29 cellular contexts compared by ENCODE assay signal in the genomic region with DNA sequence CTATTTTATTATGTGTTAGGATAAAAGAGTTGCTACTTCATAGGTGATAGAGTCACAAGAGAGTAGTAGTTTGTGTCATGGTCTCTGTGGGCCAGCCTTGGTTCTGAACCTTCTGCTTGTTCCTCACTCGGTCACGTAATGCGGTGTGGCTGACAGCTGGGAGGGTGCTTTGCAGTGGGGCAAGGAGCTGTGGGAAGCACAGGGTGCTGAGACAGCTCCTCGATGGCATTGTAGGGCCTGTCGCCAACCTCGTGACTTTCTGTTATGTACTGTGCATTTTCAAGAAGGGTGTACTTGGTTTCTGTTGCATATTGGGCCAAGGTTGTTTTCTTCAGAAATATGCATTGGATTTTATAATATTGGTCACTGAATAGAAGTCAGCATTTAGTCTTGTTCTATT.
"Had no signal": no experiment of that assay in that cellular context is flagged by ENCODE, and none has a peak within 500 bp of the region (broad histone marks: within the 10 kb centered on the region; RNA-seq: fewer than 3 reads in every experiment).

No MANE protein-coding gene starts in this region.

- DNase-seq: naive B cell; naive thymus-derived CD8-positive, alpha-beta T cell; nephron progenitor cell; occipital lobe; ovary; posterior cingulate gyrus; psoas muscle; right cardiac atrium; right lobe of liver; sigmoid colon; spleen; stimulated activated CD4-positive, alpha-beta T cell treated with anti-CD3 and anti-CD28 coated beads, Interleukin-12 subunit alpha, Interleukin-12 subunit beta, amount 100 ng/mL, for 4 hours; stimulated activated CD4-positive, alpha-beta T cell treated with anti-CD3 and anti-CD28 coated beads, Interleukin-1b, Interleukin-23, amount 100 ng/mL, for 48 hours; stimulated activated CD4-positive, alpha-beta T cell treated with anti-CD3 and anti-CD28 coated beads, Interleukin-4, amount 100 ng/mL, for 1 hour; stimulated activated naive B cell treated with anti-CD40 and anti-IgM and Interleukin-4, amounts not matched to agents 10 μg/mL and 1 μg/mL and 100 μg/mL, for 72 hours; stimulated activated naive CD4-positive, alpha-beta T cell treated with Interleukin-2 at 50 U/mL for 16 hours; stomach; tibial artery; transverse colon; upper lobe of left lung; uterus had no signal

- H3K27ac Mint-ChIP-seq: naive B cell; naive thymus-derived CD8-positive, alpha-beta T cell; natural killer cell treated with Interleukin-12 subunit alpha and Interleukin-12 subunit beta and Interleukin-15 and Interleukin-18, amount 100 ng/mL, for 72 hours; nephron progenitor cell; progenitor cell of endocrine pancreas; stimulated activated effector memory CD8-positive, alpha-beta T cell treated with anti-CD3 and anti-CD28 coated beads, Interleukin-12 subunit alpha, Interleukin-12 subunit beta, amount 100 ng/mL, for 72 hours; stimulated activated naive B cell treated with anti-CD40 and anti-IgM and Interleukin-4, amounts not matched to agents 10 μg/mL and 1 μg/mL and 100 μg/mL, for 72 hours; stimulated activated naive CD8-positive, alpha-beta T cell treated with anti-CD3 and anti-CD28 coated beads, Interleukin-15, Interleukin-2, amounts not matched to agents 100 ng/mL and 50 ng/mL, for 24 hours had no signal

- H3K27me3 ChIP-seq: ovary, right lobe of liver, sigmoid colon, spleen, stomach, tibial artery, transverse colon, upper lobe of left lung, uterus had no signal

- H3K4me3 Mint-ChIP-seq: naive B cell; naive thymus-derived CD8-positive, alpha-beta T cell; natural killer cell treated with Interleukin-12 subunit alpha and Interleukin-12 subunit beta and Interleukin-15 and Interleukin-18, amount 100 ng/mL, for 72 hours; nephron progenitor cell; neural crest cell; stimulated activated effector memory CD8-positive, alpha-beta T cell treated with anti-CD3 and anti-CD28 coated beads, Interleukin-12 subunit alpha, Interleukin-12 subunit beta, amount 100 ng/mL, for 72 hours; stimulated activated naive B cell treated with anti-CD40 and anti-IgM and Interleukin-4, amounts not matched to agents 10 μg/mL and 1 μg/mL and 100 μg/mL, for 72 hours; stimulated activated naive CD8-positive, alpha-beta T cell treated with anti-CD3 and anti-CD28 coated beads, Interleukin-15, Interleukin-2, amounts not matched to agents 100 ng/mL and 50 ng/mL, for 24 hours had no signal

- H3K4me1 Mint-ChIP-seq: naive B cell; naive thymus-derived CD8-positive, alpha-beta T cell; nephron progenitor cell; neural crest cell; stimulated activated effector memory CD8-positive, alpha-beta T cell treated with anti-CD3 and anti-CD28 coated beads, Interleukin-12 subunit alpha, Interleukin-12 subunit beta, amount 100 ng/mL, for 72 hours; stimulated activated naive B cell treated with anti-CD40 and anti-IgM and Interleukin-4, amounts not matched to agents 10 μg/mL and 1 μg/mL and 100 μg/mL, for 72 hours had no signal

- H3K4me3 ChIP-seq: ovary, psoas muscle, right lobe of liver, sigmoid colon, skin epidermis, smooth muscle cell, spleen, stomach, thoracic aorta, tibial artery, transverse colon, upper lobe of left lung, uterus had no signal

- H3K27ac ChIP-seq: ovary, psoas muscle, right lobe of liver, sigmoid colon, skin epidermis, spleen, stomach, thoracic aorta, tibial artery, transverse colon, upper lobe of left lung, uterus had no signal

- H3K4me1 ChIP-seq: psoas muscle, right lobe of liver, spleen, stomach, tibial artery, transverse colon, upper lobe of left lung, uterus had no signal

- H3K9me3 Mint-ChIP-seq: naive B cell; naive thymus-derived CD8-positive, alpha-beta T cell; natural killer cell treated with Interleukin-12 subunit alpha and Interleukin-12 subunit beta and Interleukin-15 and Interleukin-18, amount 100 ng/mL, for 72 hours; nephron progenitor cell; neural crest cell; stimulated activated effector memory CD8-positive, alpha-beta T cell treated with anti-CD3 and anti-CD28 coated beads, Interleukin-12 subunit alpha, Interleukin-12 subunit beta, amount 100 ng/mL, for 72 hours; stimulated activated naive B cell treated with anti-CD40 and anti-IgM and Interleukin-4, amounts not matched to agents 10 μg/mL and 1 μg/mL and 100 μg/mL, for 72 hours; stimulated activated naive CD8-positive, alpha-beta T cell treated with anti-CD3 and anti-CD28 coated beads, Interleukin-15, Interleukin-2, amounts not matched to agents 100 ng/mL and 50 ng/mL, for 24 hours had no signal

- ATAC-seq: naive thymus-derived CD8-positive, alpha-beta T cell; natural killer cell treated with Interleukin-12 subunit alpha and Interleukin-12 subunit beta and Interleukin-15 and Interleukin-18, amount 100 ng/mL, for 72 hours; psoas muscle; right cardiac atrium; right lobe of liver; stimulated activated effector memory CD8-positive, alpha-beta T cell treated with anti-CD3 and anti-CD28 coated beads, Interleukin-12 subunit alpha, Interleukin-12 subunit beta, amount 100 ng/mL, for 72 hours; stimulated activated naive B cell treated with anti-CD40 and anti-IgM and Interleukin-4, amounts not matched to agents 10 μg/mL and 1 μg/mL and 100 μg/mL, for 72 hours had no signal

- H3K9me3 ChIP-seq: ovary, psoas muscle, right lobe of liver, sigmoid colon, spleen, stomach, thoracic aorta, tibial artery, transverse colon, upper lobe of left lung, uterus had no signal

- H3K4me2 ChIP-seq: smooth muscle cell had no signal

- H3K36me3 ChIP-seq: ovary, right lobe of liver, sigmoid colon, stomach, thoracic aorta, tibial artery, transverse colon, upper lobe of left lung, uterus had no signal

- H3K36me3 Mint-ChIP-seq: naive B cell; naive thymus-derived CD8-positive, alpha-beta T cell; natural killer cell treated with Interleukin-12 subunit alpha and Interleukin-12 subunit beta and Interleukin-15 and Interleukin-18, amount 100 ng/mL, for 72 hours; stimulated activated effector memory CD8-positive, alpha-beta T cell treated with anti-CD3 and anti-CD28 coated beads, Interleukin-12 subunit alpha, Interleukin-12 subunit beta, amount 100 ng/mL, for 72 hours; stimulated activated naive B cell treated with anti-CD40 and anti-IgM and Interleukin-4, amounts not matched to agents 10 μg/mL and 1 μg/mL and 100 μg/mL, for 72 hours had no signal
